Comparison of ENCODE assay signal across 31 cellular contexts in the genomic region with DNA sequence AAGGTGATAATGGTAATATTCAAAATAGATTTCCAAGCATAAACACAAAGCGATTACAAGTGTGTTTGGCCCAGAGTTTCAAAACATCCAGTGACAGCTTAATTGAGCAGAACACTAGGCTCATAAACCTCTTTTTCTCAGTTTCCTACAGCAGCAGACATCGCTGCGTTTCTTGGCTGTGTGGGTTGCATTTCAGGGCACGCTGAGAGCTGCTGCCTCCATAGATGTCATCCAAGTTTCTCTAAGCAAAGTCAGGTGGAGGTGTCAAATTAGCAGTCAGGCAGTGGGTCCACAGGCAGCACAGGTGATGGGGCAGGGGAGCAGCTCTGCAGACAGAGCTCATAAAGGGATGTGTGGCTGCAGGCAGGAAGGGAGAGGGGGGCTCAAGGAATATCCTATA. TPM values are rescaled to one million over a fixed set of nuclear protein-coding genes. Genes with fewer than 3 reads are reported as not detected.
"Had no signal": no experiment of that assay in that cellular context is flagged by ENCODE, and none has a peak within 500 bp of the region (broad histone marks: within the 10 kb centered on the region; RNA-seq: fewer than 3 reads in every experiment).

No MANE protein-coding gene starts in this region.

- DNase-seq: activated B cell treated with CpG ODN at 0.5 μM for 24 hours; activated CD4-positive, alpha-beta T cell treated with anti-CD3 and anti-CD28 coated beads for 48 hours; activated CD4-positive, alpha-beta T cell treated with anti-CD3 and anti-CD28 coated beads, Interleukin-2, amount 50 U/mL, for 1 hour; activated CD4-positive, alpha-beta T cell treated with anti-CD3 and anti-CD28 coated beads, Interleukin-2, amount 50 U/mL, for 48 hours; activated CD8-positive, alpha-beta memory T cell treated with anti-CD3 and anti-CD28 coated beads for 24 hours; activated CD8-positive, alpha-beta T cell treated with anti-CD3 and anti-CD28 coated beads for 36 hours; activated effector memory CD4-positive, alpha-beta T cell treated with Interleukin-2 at 50 U/mL for 16 hours; activated gamma-delta T cell treated with Interleukin-2 at 50 U/mL for 16 hours; activated naive CD4-positive, alpha-beta T cell treated with anti-CD3 and anti-CD28 coated beads, Interleukin-2, amount 50 U/mL, for 16 hours; activated naive CD4-positive, alpha-beta T cell treated with Interleukin-2 at 50 U/mL for 16 hours; activated T-cell treated with anti-CD3 and anti-CD28 coated beads, Interleukin-2, amount 50 U/mL, for 4 hours; amniotic stem cell; anterior cingulate cortex; brain microvascular endothelial cell; effector memory CD4-positive, alpha-beta T cell; endodermal cell; foreskin fibroblast; heart left ventricle; T-helper 1 cell; T-helper 17 cell; T1000 had no signal

- H3K4me3 ChIP-seq: coronary artery, dorsolateral prefrontal cortex, heart left ventricle had no signal

- H3K27me3 ChIP-seq: brain microvascular endothelial cell had no signal

- H3K9me3 ChIP-seq: heart left ventricle had no signal

- H3K9me3 Mint-ChIP-seq: activated CD8-positive, alpha-beta T cell treated with anti-CD3 and anti-CD28 coated beads for 36 hours; activated T-helper 17 cell treated with anti-CD3 and anti-CD28 coated beads, Interleukin-2, amount 50 U/mL, for 72 hours; central memory CD8-positive, alpha-beta T cell; dendritic cell treated with granulocyte-macrophage colony-stimulating factor and Interleukin-4, amounts not matched to agents 40 ng/mL and 50 ng/mL, for 4 days; endodermal cell; T-helper 2 cell treated with Interferon-gamma antibody and Interleukin-4, amounts not matched to agents 5 μg/mL and 100 μg/mL, for 36 hours had no signal

- H3K36me3 ChIP-seq: brain microvascular endothelial cell, heart left ventricle had no signal

- H3K4me1 Mint-ChIP-seq: activated B cell treated with CpG ODN at 0.5 μM for 24 hours; activated T-helper 17 cell treated with anti-CD3 and anti-CD28 coated beads, Interleukin-2, amount 50 U/mL, for 72 hours; central memory CD8-positive, alpha-beta T cell; endodermal cell had no signal

- ATAC-seq: activated CD4-positive, CD25-positive, alpha-beta regulatory T cell treated with anti-CD3 and anti-CD28 coated beads, Interleukin-2, amount 50 U/mL, for 24 hours; activated CD8-positive, alpha-beta T cell treated with anti-CD3 and anti-CD28 coated beads for 36 hours; activated T-cell treated with anti-CD3 and anti-CD28 coated beads, Interleukin-2, amount 50 U/mL, for 4 hours; activated T-helper 17 cell treated with anti-CD3 and anti-CD28 coated beads, Interleukin-2, amount 50 U/mL, for 72 hours; esophagus mucosa; heart left ventricle; T-helper 17 cell had no signal

- H3K4me1 ChIP-seq: heart left ventricle had no signal

- H3K4me3 Mint-ChIP-seq: activated B cell treated with CpG ODN at 0.5 μM for 24 hours; activated CD8-positive, alpha-beta T cell treated with anti-CD3 and anti-CD28 coated beads for 36 hours; activated naive CD8-positive, alpha-beta T cell; activated T-cell treated with anti-CD3 and anti-CD28 coated beads, Interleukin-2, amount 50 U/mL, for 4 hours; activated T-helper 17 cell treated with anti-CD3 and anti-CD28 coated beads, Interleukin-2, amount 50 U/mL, for 72 hours; central memory CD8-positive, alpha-beta T cell; dendritic cell treated with granulocyte-macrophage colony-stimulating factor and Interleukin-4, amounts not matched to agents 40 ng/mL and 50 ng/mL, for 4 days; endodermal cell; T-helper 17 cell; T-helper 2 cell treated with Interferon-gamma antibody and Interleukin-4, amounts not matched to agents 5 μg/mL and 100 μg/mL, for 36 hours had no signal

- H3K27ac ChIP-seq: brain microvascular endothelial cell, coronary artery, dorsolateral prefrontal cortex, heart left ventricle, VCaP had no signal

- H3K27ac Mint-ChIP-seq: activated B cell treated with CpG ODN at 0.5 μM for 24 hours; activated CD8-positive, alpha-beta T cell treated with anti-CD3 and anti-CD28 coated beads for 36 hours; activated naive CD8-positive, alpha-beta T cell; activated T-helper 17 cell treated with anti-CD3 and anti-CD28 coated beads, Interleukin-2, amount 50 U/mL, for 72 hours; dendritic cell treated with granulocyte-macrophage colony-stimulating factor and Interleukin-4, amounts not matched to agents 40 ng/mL and 50 ng/mL, for 4 days; endodermal cell; T-helper 17 cell; T-helper 2 cell treated with Interferon-gamma antibody and Interleukin-4, amounts not matched to agents 5 μg/mL and 100 μg/mL, for 36 hours had no signal

- H3K36me3 Mint-ChIP-seq: activated naive CD8-positive, alpha-beta T cell had no signal

RNA-seq across cellular contexts. Expression of gene COL13A1, which starts 50.5 kb away (rescaled TPM):
- total RNA-seq: activated B cell treated with CpG ODN at 0.5 μM for 24 hours; activated CD8-positive, alpha-beta T cell treated with anti-CD3 and anti-CD28 coated beads for 36 hours; activated T-cell treated with anti-CD3 and anti-CD28 coated beads, Interleukin-2, amount 50 U/mL, for 4 hours; activated T-helper 17 cell treated with anti-CD3 and anti-CD28 coated beads, Interleukin-2, amount 50 U/mL, for 72 hours; T-helper 17 cell had no signal
